ENCODE assay signal across 8 cellular contexts in the genomic region with DNA sequence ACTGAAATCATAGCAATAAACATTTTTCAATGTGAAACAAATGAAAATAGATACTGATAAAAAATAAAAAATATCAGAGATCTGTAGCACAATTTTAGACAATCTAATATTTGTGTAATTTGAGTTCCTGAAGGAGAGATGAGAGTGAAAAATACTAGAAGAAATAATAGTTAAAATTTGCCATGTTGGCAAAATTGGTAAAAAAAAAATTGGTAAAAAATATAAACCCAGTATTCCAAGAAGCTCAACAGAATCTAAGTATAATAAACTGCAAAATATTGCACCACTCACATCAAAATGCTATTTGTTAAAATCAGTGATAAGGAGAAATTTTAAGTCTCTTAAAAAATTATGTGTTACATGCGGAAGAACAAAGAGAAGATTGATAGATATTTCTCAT.
"Had no signal": no experiment of that assay in that cellular context is flagged by ENCODE, and none has a peak within 500 bp of the region (broad histone marks: within the 10 kb centered on the region; RNA-seq: fewer than 3 reads in every experiment).

No MANE protein-coding gene starts in this region.

- H3K36me3 Mint-ChIP-seq: IgD-negative memory B cell had no signal

- H3K36me3 ChIP-seq: HAP-1 had no signal

- H3K4me3 ChIP-seq: GM23248, HAP-1 had no signal

- H3K27me3 Mint-ChIP-seq: IgD-negative memory B cell had no signal

- H3K27ac ChIP-seq: GM23248, HL-60 had no signal

- H3K4me1 ChIP-seq: HAP-1 had no signal

- ATAC-seq: HCT116 had no signal

- H3K9me3 ChIP-seq: HAP-1 had no signal

- DNase-seq: GM23248, GOT3, H7, HFFc6 had no signal

- H2AFZ ChIP-seq: GM23248 had no signal

- H3K4me3 Mint-ChIP-seq: HFFc6, IgD-negative memory B cell had no signal

- H3K27ac Mint-ChIP-seq: HFFc6, IgD-negative memory B cell had no signal

- H3K4me1 Mint-ChIP-seq: IgD-negative memory B cell had no signal

- H3K9ac ChIP-seq: GM23248 had no signal
